In the genomic region with DNA sequence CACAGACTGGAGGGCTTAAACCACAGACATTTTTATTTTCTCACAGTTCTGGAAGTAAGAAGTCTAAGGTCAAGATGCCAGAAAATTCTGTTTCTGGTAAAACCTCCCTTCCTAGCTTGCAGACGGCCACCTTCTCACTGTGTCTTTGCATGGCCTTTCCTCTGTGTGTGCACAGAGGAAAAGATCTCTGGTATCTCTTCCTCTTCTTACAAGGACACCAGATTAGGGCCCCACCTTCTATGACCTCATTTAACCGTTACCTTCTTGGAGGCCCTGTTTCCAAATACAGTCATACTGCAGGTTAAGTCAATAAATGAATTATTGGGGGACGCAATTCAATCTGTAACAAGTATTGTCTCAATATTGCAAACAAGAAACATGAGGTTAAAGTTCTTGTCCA, we compare ENCODE assay signal across 10 cellular contexts.
DNase-seq lines count a peak whose midpoint lies in the region; ATAC-seq lines count a peak whose summit lies in the region.
"Had no signal": no experiment of that assay in that cellular context is flagged by ENCODE, and none has a peak within 500 bp of the region (broad histone marks: within the 10 kb centered on the region; RNA-seq: fewer than 3 reads in every experiment).

No MANE protein-coding gene starts in this region.

- peak overlapping the region; percentile 98 for H3K27ac Mint-ChIP-seq in memory B cell
- H3K27ac Mint-ChIP-seq: activated CD4-positive, alpha-beta T cell treated with anti-CD3 and anti-CD28 coated beads, Interleukin-2, amount 10 ng/mL, durations not matched to agents 24 days and 14 days had no signal

- H3K9me3 Mint-ChIP-seq in memory B cell, result no peaks in the 10 kb centered on the region
- H3K9me3 Mint-ChIP-seq: activated CD4-positive, alpha-beta T cell treated with anti-CD3 and anti-CD28 coated beads, Interleukin-2, amount 10 ng/mL, durations not matched to agents 24 days and 14 days had no signal

- peaks cover 70% of the 10 kb centered on the region for H3K4me1 Mint-ChIP-seq in memory B cell

- no peaks in the 10 kb centered on the region for H3K27me3 Mint-ChIP-seq in memory B cell
- H3K27me3 Mint-ChIP-seq: activated CD4-positive, alpha-beta T cell treated with anti-CD3 and anti-CD28 coated beads, Interleukin-2, amount 10 ng/mL, durations not matched to agents 24 days and 14 days had no signal

- ATAC-seq in GM18907 (IDR thresholded peaks at IDR 0.05; ENCODE audit: unreplicated experiment) (peak; percentile 48), GM21737 (IDR thresholded peaks at IDR 0.05; ENCODE audit: unreplicated experiment) (peak; percentile 46), HG03439 (IDR thresholded peaks at IDR 0.05; ENCODE audit: unreplicated experiment) (peak; percentile 36), memory B cell (ENCODE audit: low read depth) (peak; percentile 54)

- DNase-seq in memory B cell (ENCODE audit: low spot score in 2 of 2), result peak in 1 of 2 donors; percentile 51
- DNase-seq in midbrain (lab: John Stamatoyannopoulos, UW), result no peak
- no peak for DNase-seq in cortex of kidney (lab: John Stamatoyannopoulos, UW)
- DNase-seq in dedifferentiated amniotic fluid mesenchymal stem cell (ENCODE audit: extremely low spot score), result no peak
- DNase-seq in NCI-H748 (lab: John Stamatoyannopoulos, UW; ENCODE audit: unreplicated experiment), result no peak
- DNase-seq: activated CD4-positive, alpha-beta T cell treated with anti-CD3 and anti-CD28 coated beads, Interleukin-2, amount 10 ng/mL, durations not matched to agents 24 days and 14 days; EL had no signal

- peak overlapping the region; percentile 77 for H3K4me3 Mint-ChIP-seq in memory B cell
- H3K4me3 Mint-ChIP-seq: activated CD4-positive, alpha-beta T cell treated with anti-CD3 and anti-CD28 coated beads, Interleukin-2, amount 10 ng/mL, durations not matched to agents 24 days and 14 days had no signal

- peaks cover 1% of the 10 kb centered on the region for H3K36me3 Mint-ChIP-seq in memory B cell
